ENCODE assay signal across 24 cellular contexts in genomic region chr1:94228640-94229375, GRCh38. TPM values are rescaled to one million over a fixed set of nuclear protein-coding genes. Genes with fewer than 3 reads are reported as not detected.
A peak's percentile ranks its signal among the peaks of the same experiment; 100 is the strongest.
DNase-seq lines count a peak whose midpoint lies in the region; ATAC-seq and TF ChIP-seq lines count a peak whose summit lies in the region.
"Had no signal": no experiment of that assay in that cellular context is flagged by ENCODE, and none has a peak within 500 bp of the region (broad histone marks: within the 10 kb centered on the region; RNA-seq: fewer than 3 reads in every experiment).

No MANE protein-coding gene starts in this region.

- peaks cover 6% of the 10 kb centered on the region for H4K20me1 ChIP-seq in hepatocyte (ENCODE audit: insufficient read depth, poor library complexity, severe bottlenecking)

- H3K4me1 ChIP-seq in hepatocyte (ENCODE audit: insufficient read depth), result no peaks in the 10 kb centered on the region
- H3K4me1 ChIP-seq in skeletal muscle satellite cell (ENCODE audit: control insufficient read depth, insufficient read depth, low read length), result peaks cover 70% of the 10 kb centered on the region

- peaks cover 87% of the 10 kb centered on the region for H3K79me2 ChIP-seq in hepatocyte

- DNase-seq in NCI-H69 (lab: John Stamatoyannopoulos, UW), result peak; percentile 47
- DNase-seq in choroid plexus epithelial cell (ENCODE audit: low read depth), result peak; percentile 57
- DNase-seq in hepatocyte (ENCODE audit: low spot score), result no peak
- DNase-seq in activated naive CD8-positive, alpha-beta T cell treated with anti-CD3 and anti-CD28 coated beads, Interleukin-2, amount 50 U/mL, for 24 hours, result no peak
- DNase-seq in HuH-7 (ENCODE audit: low spot score), result no peak
- no peak for DNase-seq in AG08395 (ENCODE audit: low spot score)
- DNase-seq: activated CD4-positive, CD25-positive, alpha-beta regulatory T cell treated with anti-CD3 and anti-CD28 coated beads, Interleukin-2, amount 50 U/mL, for 72 hours; activated CD8-positive, alpha-beta memory T cell treated with anti-CD3 and anti-CD28 coated beads for 24 hours; activated naive CD4-positive, alpha-beta T cell treated with anti-CD3 and anti-CD28 coated beads, Interleukin-2, amount 10 ng/mL, durations not matched to agents 7 days and 5 days; activated T-cell treated with anti-CD3 and anti-CD28 coated beads, Interleukin-2, amount 50 U/mL, for 72 hours; AML-193; CD8-positive, alpha-beta memory T cell; DMS53; foreskin keratinocyte; kidney glomerular epithelial cell; naive thymus-derived CD8-positive, alpha-beta T cell; NCI-H1105; NCI-H524; small intestine; stimulated activated CD4-positive, alpha-beta T cell treated with anti-CD3 and anti-CD28 coated beads, Interleukin-4, amount 100 ng/mL, for 24 hours; stomach; upper lobe of right lung had no signal

- H3K36me3 Mint-ChIP-seq in activated naive CD8-positive, alpha-beta T cell treated with anti-CD3 and anti-CD28 coated beads, Interleukin-2, amount 50 U/mL, for 24 hours (ENCODE audit: low read depth), result no peaks in the 10 kb centered on the region
- H3K36me3 Mint-ChIP-seq: activated naive CD4-positive, alpha-beta T cell treated with anti-CD3 and anti-CD28 coated beads, Interleukin-2, amount 10 ng/mL, durations not matched to agents 7 days and 5 days; CD8-positive, alpha-beta memory T cell; naive thymus-derived CD8-positive, alpha-beta T cell had no signal

- peak overlapping the region; percentile 6 for H3K4me2 ChIP-seq in hepatocyte
- peak overlapping the region; percentile 7 for H3K4me2 ChIP-seq in skeletal muscle satellite cell (ENCODE audit: low read length)

- H3K9me3 ChIP-seq in hepatocyte (ENCODE audit: low read depth) (no peaks in the 10 kb centered on the region), skeletal muscle satellite cell (replicated peaks; ENCODE audit: low read length) (no peaks in the 10 kb centered on the region)
- H3K9me3 ChIP-seq: stomach, upper lobe of right lung had no signal

- H3K9me3 Mint-ChIP-seq in activated naive CD8-positive, alpha-beta T cell treated with anti-CD3 and anti-CD28 coated beads, Interleukin-2, amount 50 U/mL, for 24 hours, result peaks cover under 1% of the 10 kb centered on the region
- H3K9me3 Mint-ChIP-seq: activated naive CD4-positive, alpha-beta T cell treated with anti-CD3 and anti-CD28 coated beads, Interleukin-2, amount 10 ng/mL, durations not matched to agents 7 days and 5 days; activated T-cell treated with anti-CD3 and anti-CD28 coated beads, Interleukin-2, amount 50 U/mL, for 72 hours; CD8-positive, alpha-beta memory T cell had no signal

- H3K4me3 Mint-ChIP-seq in activated naive CD8-positive, alpha-beta T cell treated with anti-CD3 and anti-CD28 coated beads, Interleukin-2, amount 50 U/mL, for 24 hours, result no peak overlapping the region
- H3K4me3 Mint-ChIP-seq: activated naive CD4-positive, alpha-beta T cell treated with anti-CD3 and anti-CD28 coated beads, Interleukin-2, amount 10 ng/mL, durations not matched to agents 7 days and 5 days; activated T-cell treated with anti-CD3 and anti-CD28 coated beads, Interleukin-2, amount 50 U/mL, for 72 hours; CD8-positive, alpha-beta memory T cell; naive thymus-derived CD8-positive, alpha-beta T cell had no signal

- no peaks in the 10 kb centered on the region for H3K4me1 Mint-ChIP-seq in activated naive CD8-positive, alpha-beta T cell treated with anti-CD3 and anti-CD28 coated beads, Interleukin-2, amount 50 U/mL, for 24 hours
- H3K4me1 Mint-ChIP-seq: activated naive CD4-positive, alpha-beta T cell treated with anti-CD3 and anti-CD28 coated beads, Interleukin-2, amount 10 ng/mL, durations not matched to agents 7 days and 5 days; CD8-positive, alpha-beta memory T cell; naive thymus-derived CD8-positive, alpha-beta T cell had no signal

- H3K27ac Mint-ChIP-seq in activated naive CD8-positive, alpha-beta T cell treated with anti-CD3 and anti-CD28 coated beads, Interleukin-2, amount 50 U/mL, for 24 hours, result no peak overlapping the region
- H3K27ac Mint-ChIP-seq: activated naive CD4-positive, alpha-beta T cell treated with anti-CD3 and anti-CD28 coated beads, Interleukin-2, amount 10 ng/mL, durations not matched to agents 7 days and 5 days; activated T-cell treated with anti-CD3 and anti-CD28 coated beads, Interleukin-2, amount 50 U/mL, for 72 hours; CD8-positive, alpha-beta memory T cell; naive thymus-derived CD8-positive, alpha-beta T cell had no signal

- no peaks in the 10 kb centered on the region for H3K27me3 ChIP-seq in hepatocyte
- H3K27me3 ChIP-seq in skeletal muscle satellite cell (ENCODE audit: control insufficient read depth, insufficient read depth, low read length), result no peaks in the 10 kb centered on the region
- H3K27me3 ChIP-seq: foreskin keratinocyte, stomach, upper lobe of right lung had no signal

- H3K9me2 ChIP-seq in hepatocyte (replicated peaks; ENCODE audit: insufficient read depth), result no peaks in the 10 kb centered on the region

- whole genome bisulfite sequencing in hepatocyte (ENCODE audit: low lambda C conversion rate, missing lambda C conversion rate), result 55% methylated on average over 4 of the region's 4 CpGs

- no peak overlapping the region for H3K27ac ChIP-seq in hepatocyte
- H3K27ac ChIP-seq: foreskin keratinocyte, RWPE1, upper lobe of right lung had no signal

- H3K4me3 ChIP-seq in choroid plexus epithelial cell (ENCODE audit: low read depth, low read length) (no peak overlapping the region), hepatocyte (no peak overlapping the region), skeletal muscle satellite cell (ENCODE audit: low read length) (no peak overlapping the region)
- H3K4me3 ChIP-seq: stomach, upper lobe of right lung had no signal

- TF ChIP-seq CTCF in choroid plexus epithelial cell (conservative IDR thresholded peaks at IDR 0.05; ENCODE audit: low read depth, low read length) (no peak), hepatocyte (IDR thresholded peaks at IDR 0.05; ENCODE audit: poor library complexity) (no peak)

- H3K27me3 Mint-ChIP-seq in activated naive CD8-positive, alpha-beta T cell treated with anti-CD3 and anti-CD28 coated beads, Interleukin-2, amount 50 U/mL, for 24 hours, result peaks cover 25% of the 10 kb centered on the region

- no peak for ATAC-seq in activated naive CD8-positive, alpha-beta T cell treated with anti-CD3 and anti-CD28 coated beads, Interleukin-2, amount 50 U/mL, for 24 hours
- ATAC-seq: activated T-cell treated with anti-CD3 and anti-CD28 coated beads, Interleukin-2, amount 50 U/mL, for 72 hours; foreskin keratinocyte; naive thymus-derived CD8-positive, alpha-beta T cell; upper lobe of right lung had no signal

- H3K36me3 ChIP-seq in hepatocyte (replicated peaks; ENCODE audit: insufficient read depth, low read depth), result no peaks in the 10 kb centered on the region
- peaks cover 12% of the 10 kb centered on the region for H3K36me3 ChIP-seq in skeletal muscle satellite cell (ENCODE audit: insufficient read depth, low read length)
- H3K36me3 ChIP-seq: stomach, upper lobe of right lung had no signal

- peak overlapping the region; percentile 26 for H3K9ac ChIP-seq in skeletal muscle satellite cell (ENCODE audit: low read depth, low read length)

- H2AFZ ChIP-seq in hepatocyte, result no peak overlapping the region

RNA-seq across cellular contexts. Expression of gene ARHGAP29, which starts 8.6 kb away (rescaled TPM):
- 22.3 and 22.4 TPM in 2 replicates for total RNA-seq in hepatocyte
- 9.6 and 22.3 TPM in 2 replicates for polyA plus RNA-seq in hepatocyte
- total RNA-seq in skeletal muscle satellite cell (2012; rRNA removed), result 40.2 and 47.4 TPM in 2 replicates
- total RNA-seq: CD8-positive, alpha-beta memory T cell; naive thymus-derived CD8-positive, alpha-beta T cell had no signal
- polyA plus RNA-seq: CD8-positive, alpha-beta memory T cell; naive thymus-derived CD8-positive, alpha-beta T cell had no signal

Comparison
In these comparisons a context has a peak if more than half of its experiments do, and no peak if none do; other contexts are left out.
1. DNase-seq: peak in NCI-H69 (single experiment) and choroid plexus epithelial cell (single experiment); none in hepatocyte (single experiment), activated naive CD8-positive, alpha-beta T cell treated with anti-CD3 and anti-CD28 coated beads, Interleukin-2, amount 50 U/mL, for 24 hours (single experiment), HuH-7 (single experiment) and AG08395 (single experiment).